7 cellular contexts compared by ENCODE assay signal in the genomic region with DNA sequence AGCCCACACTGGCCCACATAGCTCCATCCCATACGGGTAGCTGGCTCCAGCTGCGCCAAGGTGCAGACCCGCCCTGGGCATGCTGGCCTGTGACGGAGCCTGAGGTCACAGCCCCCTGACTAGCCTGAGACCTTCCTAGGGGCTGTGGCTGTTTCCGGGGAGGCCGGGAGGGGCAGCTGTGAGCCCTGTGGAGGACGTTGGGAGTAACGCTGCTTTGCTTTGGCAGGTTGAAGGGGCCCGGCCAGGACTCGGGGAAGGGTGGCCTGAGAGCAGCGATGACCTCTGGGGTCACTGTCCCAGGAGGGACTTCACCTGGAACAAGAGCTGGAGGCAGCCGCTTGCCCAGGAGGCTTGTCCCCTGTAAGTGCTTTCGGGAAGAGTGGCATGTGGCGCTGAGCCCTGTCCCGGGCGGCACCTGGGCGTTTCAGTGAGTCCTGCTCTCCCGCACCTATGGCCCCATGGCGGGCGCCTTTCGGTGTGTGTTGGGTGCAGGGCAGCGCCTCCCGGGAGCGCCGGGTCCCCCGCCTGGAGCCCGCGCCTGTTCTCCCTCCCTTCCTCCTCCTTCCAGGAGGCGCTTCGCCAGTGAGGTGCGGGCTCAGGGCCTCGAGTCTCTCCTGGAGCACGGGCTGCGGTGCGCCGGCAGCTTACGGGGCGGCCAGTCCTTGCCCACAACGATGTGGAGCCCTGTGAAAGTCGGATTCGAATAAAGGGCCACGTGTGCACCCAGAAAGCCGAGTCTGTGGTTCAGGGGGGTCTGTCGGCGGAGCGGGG. TPM values are rescaled to one million over a fixed set of nuclear protein-coding genes. Genes with fewer than 3 reads are reported as not detected.
DNase-seq lines count a peak whose midpoint lies in the region; ATAC-seq and TF ChIP-seq lines count a peak whose summit lies in the region.

No MANE protein-coding gene starts in this region.

- H4K20me1 ChIP-seq in GM23338 (replicated peaks; ENCODE audit: insufficient read depth) = peaks cover 37% of the 10 kb centered on the region

- H3K4me2 ChIP-seq in GM23338 = peak overlapping the region; percentile 97

- H3K27ac ChIP-seq in GM23338 (ENCODE audit: low read depth) (peak overlapping the region; percentile 91), VCaP (peak overlapping the region; percentile 98), left ventricle myocardium inferior (replicated peaks) (peak overlapping the region; percentile 100), spleen (peak overlapping the region; percentile 92 to 100 (median 100))

- no peaks in the 10 kb centered on the region for H3K9me2 ChIP-seq in GM23338 (ENCODE audit: insufficient read depth)

- H3K4me3 Mint-ChIP-seq in GM23338 = peak overlapping the region; percentile 75

- peaks cover 63% of the 10 kb centered on the region for H3F3A ChIP-seq in GM23338 (replicated peaks; ENCODE audit: low read depth)

- WGBS in spleen, 5 donors = 84 to 89% (median 87%) methylated on average over 45 to 46 of the region's 46 CpGs

- TF ChIP-seq CTCF in GM23338 (conservative IDR thresholded peaks at IDR 0.05; ENCODE audit: low read depth in 2 of 2) (no peak), VCaP (conservative IDR thresholded peaks at IDR 0.05) (no peak), left ventricle myocardium inferior (IDR thresholded peaks at IDR 0.05; ENCODE audit: borderline replicate concordance) (no peak), spleen (IDR thresholded peaks at IDR 0.05 in 8 of 11, conservative IDR thresholded peaks at IDR 0.05 in 3 of 11) (no peak)

- peaks cover 32% of the 10 kb centered on the region for H3K4me1 ChIP-seq in GM23338 (ENCODE audit: insufficient read depth)
- H3K4me1 ChIP-seq in left ventricle myocardium inferior = peaks cover 73% of the 10 kb centered on the region
- H3K4me1 ChIP-seq in spleen = peaks cover 61 to 92% (median 74%) of the 10 kb centered on the region in 6 donors

- H3K9me3 Mint-ChIP-seq in GM23338 = no peaks in the 10 kb centered on the region

- DNase-seq in GM23338 (ENCODE audit: low spot score) = no peak
- no peak for DNase-seq in left ventricle myocardium inferior
- DNase-seq in spleen = peak; percentile 90
- no peak for DNase-seq in NCI-H2081 treated with DMSO at 0.1 percent for 48 hours (lab: John Stamatoyannopoulos, UW)
- DNase-seq in inferior parietal cortex (ENCODE audit: extremely low spot score) = no peak
- DNase-seq in ureter (ENCODE audit: low spot score) = no peak

- no peak for TF ChIP-seq POLR2A in spleen (IDR thresholded peaks at IDR 0.05)

- H3K4me3 ChIP-seq in GM23338 = peak overlapping the region; percentile 88
- peak overlapping the region; percentile 86 for H3K4me3 ChIP-seq in left ventricle myocardium inferior
- peak overlapping the region in 7 of 8 donors; percentile 56 to 83 (median 66) for H3K4me3 ChIP-seq in spleen

- intact Hi-C loops in left ventricle myocardium inferior (cut with micrococcal nuclease) = no loop called here
- intact Hi-C loops in spleen (cut with DNase I; ENCODE audit: low total_unique reads) = loop anchor here (10.0 kb wide), 1 partner anchor 131 kb away; the partner anchor contains the start of genes DAZAP1 and GAMT

- peaks cover 46% of the 10 kb centered on the region for H3K4me1 Mint-ChIP-seq in GM23338

- no peaks in the 10 kb centered on the region for H3K27me3 ChIP-seq in GM23338 (ENCODE audit: insufficient read depth)
- H3K27me3 ChIP-seq in left ventricle myocardium inferior (ENCODE audit: low read depth) = no peaks in the 10 kb centered on the region
- no peaks in the 10 kb centered on the region for H3K27me3 ChIP-seq in spleen (replicated peaks in 1 of 7)

- H3K36me3 Mint-ChIP-seq in GM23338 (ENCODE audit: low read depth) = peaks cover 56% of the 10 kb centered on the region

- ATAC-seq in GM23338 = peak; percentile 2

- peaks cover 31% of the 10 kb centered on the region for H3K36me3 ChIP-seq in GM23338 (ENCODE audit: insufficient read depth)
- peaks cover 57% of the 10 kb centered on the region for H3K36me3 ChIP-seq in left ventricle myocardium inferior
- H3K36me3 ChIP-seq in spleen = peaks cover 10 to 76% (median 62%) of the 10 kb centered on the region in 6 donors

- H3K79me2 ChIP-seq in GM23338 (replicated peaks; ENCODE audit: insufficient read depth) = peaks cover 50% of the 10 kb centered on the region

- H3K9me3 ChIP-seq in left ventricle myocardium inferior (replicated peaks) (no peaks in the 10 kb centered on the region), spleen (no peaks in the 10 kb centered on the region)

- no peak overlapping the region for H2AFZ ChIP-seq in GM23338

- H3K27me3 Mint-ChIP-seq in GM23338 (ENCODE audit: insufficient read depth, low read depth, poor library complexity) = peaks cover 41% of the 10 kb centered on the region

- peak overlapping the region; percentile 97 for H3K27ac Mint-ChIP-seq in GM23338

TF ChIP-seq in GM23338, 12 proteins besides CTCF, POLR2A, EP300 and RAD21:
- no peak for TF ChIP-seq EZH2 (IDR thresholded peaks at IDR 0.05; ENCODE audit: low read depth, unreplicated experiment)

RNA-seq across cellular contexts. Expression of gene FAM174C, which starts 1.1 kb away (rescaled TPM):
- total RNA-seq in GM23338 (2014; rRNA removed; shearing (Covaris generic)) = 39.2 and 60.4 TPM in 2 replicates
- polyA plus RNA-seq in GM23338 (2016; fragmentation: Nextera tagmentation; extraction: Ambion mirVana) (62.3 and 68.0 TPM in 2 replicates), spleen (100 to 1,000 TPM in 1 of 3 donors, 10 to 100 TPM in 2; 82.9 to 134 (median 88.6) TPM)
- total RNA-seq in left ventricle myocardium inferior (12.4 TPM), spleen (10 to 100 TPM; 35.8 to 69.6 (median 43.9) TPM), ureter (47.5 TPM)

RNA-seq across cellular contexts. Expression of gene CIRBP, which starts 5.1 kb away (rescaled TPM):
- total RNA-seq in GM23338 (2014; rRNA removed; shearing (Covaris generic)) = 152 and 202 TPM in 2 replicates
- polyA plus RNA-seq in GM23338 (2016; fragmentation: Nextera tagmentation; extraction: Ambion mirVana) (153 and 160 TPM in 2 replicates), spleen (100 to 1,000 TPM; 406 to 894 (median 843) TPM)
- total RNA-seq in left ventricle myocardium inferior (229 TPM), spleen (100 to 1,000 TPM; 333 to 672 (median 514) TPM), ureter (524 TPM)

RNA-seq across cellular contexts. Expression of gene EFNA2, which starts 11.4 kb away (rescaled TPM):
- 8.2 and 10.3 TPM in 2 replicates for total RNA-seq in GM23338 (2014; rRNA removed; shearing (Covaris generic))
- polyA plus RNA-seq in GM23338 (2016; fragmentation: Nextera tagmentation; extraction: Ambion mirVana) = 2.7 and 4.8 TPM in 2 replicates
- total RNA-seq in left ventricle myocardium inferior = not detected
- total RNA-seq in spleen = not detected
- not detected for polyA plus RNA-seq in spleen
- total RNA-seq in ureter = 0.70 TPM

RNA-seq across cellular contexts. Expression of gene MIDN, which starts 25.9 kb away (rescaled TPM):
- total RNA-seq in GM23338 (2014; rRNA removed; shearing (Covaris generic)) = 84.5 and 113 TPM in 2 replicates
- polyA plus RNA-seq in GM23338 (2016; fragmentation: Nextera tagmentation; extraction: Ambion mirVana) = 28.6 and 33.3 TPM in 2 replicates
- total RNA-seq in left ventricle myocardium inferior = 60.5 TPM
- 100 to 1,000 TPM in 4 of 7 donors, 10 to 100 TPM in 3; 42.1 to 223 (median 138) TPM for total RNA-seq in spleen
- polyA plus RNA-seq in spleen = 10 to 100 TPM; 16.5 to 48.9 (median 19.1) TPM
- total RNA-seq in ureter = 121 TPM

RNA-seq across cellular contexts. Expression of gene ATP5F1D, which starts 32.7 kb away (rescaled TPM):
- 78.7 and 139 TPM in 2 replicates for total RNA-seq in GM23338 (2014; rRNA removed; shearing (Covaris generic))
- polyA plus RNA-seq in GM23338 (2016; fragmentation: Nextera tagmentation; extraction: Ambion mirVana) (396 and 420 TPM in 2 replicates), spleen (100 to 1,000 TPM; 164 to 166 (median 165) TPM)
- total RNA-seq in left ventricle myocardium inferior (501 TPM), spleen (100 to 1,000 TPM in 4 of 7 donors, 10 to 100 TPM in 3; 49.1 to 131 (median 102) TPM), ureter (144 TPM)
